ENCODE assay signal across 9 cellular contexts in genomic region chr19:21587117-21587461, GRCh38.
DNase-seq lines count a peak whose midpoint lies in the region; ATAC-seq and TF ChIP-seq lines count a peak whose summit lies in the region.
"Had no signal": no experiment of that assay in that cellular context is flagged by ENCODE, and none has a peak within 500 bp of the region (broad histone marks: within the 10 kb centered on the region; RNA-seq: fewer than 3 reads in every experiment).

No MANE protein-coding gene starts in this region.

- no peak for TF ChIP-seq POLR2A in ovary (IDR thresholded peaks at IDR 0.05)

- H3K4me3 Mint-ChIP-seq in CD4-positive, CD25-positive, alpha-beta regulatory T cell, result peak overlapping the region in 3 of 4 donors; percentile 17 to 82 (median 70)
- H3K4me3 Mint-ChIP-seq in activated CD4-positive, alpha-beta memory T cell treated with anti-CD3 and anti-CD28 coated beads, Interleukin-2, amount 10 ng/mL, durations not matched to agents 7 days and 5 days, result peak overlapping the region; percentile 24

- no peak for DNase-seq in CD4-positive, CD25-positive, alpha-beta regulatory T cell
- DNase-seq in activated CD4-positive, alpha-beta memory T cell treated with anti-CD3 and anti-CD28 coated beads, Interleukin-2, amount 10 ng/mL, durations not matched to agents 7 days and 5 days, result no peak
- DNase-seq in left ventricle myocardium superior (peak; percentile 54), ovary (peak in 3 of 5 donors; percentile 54 to 57 (median 55)), ecto neural progenitor cell (ENCODE audit: low spot score) (no peak), hippocampal formation (lab: John Stamatoyannopoulos, UW) (no peak), AML-193 (lab: John Stamatoyannopoulos, UW) (no peak), dedifferentiated amniotic fluid mesenchymal stem cell (ENCODE audit: extremely low spot score) (no peak)
- DNase-seq: KBM-7 had no signal

- H3K36me3 ChIP-seq in CD4-positive, CD25-positive, alpha-beta regulatory T cell (ENCODE audit: control insufficient read depth, insufficient read depth, low read length), result no peaks in the 10 kb centered on the region
- H3K36me3 ChIP-seq in ovary, result no peaks in the 10 kb centered on the region

- H3K27me3 Mint-ChIP-seq in CD4-positive, CD25-positive, alpha-beta regulatory T cell, result peaks cover under 1% of the 10 kb centered on the region
- H3K27me3 Mint-ChIP-seq in activated CD4-positive, alpha-beta memory T cell treated with anti-CD3 and anti-CD28 coated beads, Interleukin-2, amount 10 ng/mL, durations not matched to agents 7 days and 5 days, result no peaks in the 10 kb centered on the region

- H3K27ac ChIP-seq in CD4-positive, CD25-positive, alpha-beta regulatory T cell (ENCODE audit: insufficient read depth, low read length, poor library complexity, severe bottlenecking), result no peak overlapping the region
- peak overlapping the region; percentile 26 to 47 for H3K27ac ChIP-seq in ovary

- no peaks in the 10 kb centered on the region for H3K36me3 Mint-ChIP-seq in CD4-positive, CD25-positive, alpha-beta regulatory T cell
- no peaks in the 10 kb centered on the region for H3K36me3 Mint-ChIP-seq in activated CD4-positive, alpha-beta memory T cell treated with anti-CD3 and anti-CD28 coated beads, Interleukin-2, amount 10 ng/mL, durations not matched to agents 7 days and 5 days (ENCODE audit: low read depth)

- intact Hi-C loops in left ventricle myocardium superior (cut with micrococcal nuclease), result no loop called here
- intact Hi-C loops in ovary (cut with DNase I), result no loop called here

- TF ChIP-seq CTCF in ovary (IDR thresholded peaks at IDR 0.05), result no peak

- WGBS in ovary, 3 donors, result 21 to 50% (median 30%) methylated on average over 11 to 12 of the region's 12 CpGs

- H3K27me3 ChIP-seq in CD4-positive, CD25-positive, alpha-beta regulatory T cell (ENCODE audit: control insufficient read depth, insufficient read depth, low read length), result no peaks in the 10 kb centered on the region
- H3K27me3 ChIP-seq in ovary, result no peaks in the 10 kb centered on the region

- ATAC-seq in CD4-positive, CD25-positive, alpha-beta regulatory T cell (ENCODE audit: low read depth in 2 of 2), result no peak
- peak; percentile 71 for ATAC-seq in left ventricle myocardium superior

- H3K4me1 Mint-ChIP-seq in CD4-positive, CD25-positive, alpha-beta regulatory T cell, result peaks cover 0 to 16% (median 0%) of the 10 kb centered on the region in 4 donors
- H3K4me1 Mint-ChIP-seq in activated CD4-positive, alpha-beta memory T cell treated with anti-CD3 and anti-CD28 coated beads, Interleukin-2, amount 10 ng/mL, durations not matched to agents 7 days and 5 days, result peaks cover 2% of the 10 kb centered on the region

- H3K4me3 ChIP-seq in CD4-positive, CD25-positive, alpha-beta regulatory T cell (ENCODE audit: low read depth, low read length), result no peak overlapping the region
- H3K4me3 ChIP-seq in ovary, result peak overlapping the region; percentile 42

- TF ChIP-seq EP300 in ovary (IDR thresholded peaks at IDR 0.05), result no peak

- peak overlapping the region in 1 of 3 donors; percentile 69 for H3K27ac Mint-ChIP-seq in CD4-positive, CD25-positive, alpha-beta regulatory T cell
- H3K27ac Mint-ChIP-seq in activated CD4-positive, alpha-beta memory T cell treated with anti-CD3 and anti-CD28 coated beads, Interleukin-2, amount 10 ng/mL, durations not matched to agents 7 days and 5 days, result no peak overlapping the region

- H3K9me3 Mint-ChIP-seq in CD4-positive, CD25-positive, alpha-beta regulatory T cell, result peaks cover 0 to 17% (median 4%) of the 10 kb centered on the region in 7 donors
- peaks cover 16% of the 10 kb centered on the region for H3K9me3 Mint-ChIP-seq in activated CD4-positive, alpha-beta memory T cell treated with anti-CD3 and anti-CD28 coated beads, Interleukin-2, amount 10 ng/mL, durations not matched to agents 7 days and 5 days

- POLR2A ChIA-PET in activated CD4-positive, alpha-beta memory T cell treated with anti-CD3 and anti-CD28 coated beads, Interleukin-2, amount 10 ng/mL, durations not matched to agents 7 days and 5 days (lab: Charles Lee), result no interaction called here

- H3K9me3 ChIP-seq in CD4-positive, CD25-positive, alpha-beta regulatory T cell (ENCODE audit: control insufficient read depth in 2 of 2, low read length in 2 of 2), result peaks cover 7 to 10% of the 10 kb centered on the region in 2 experiments
- no peaks in the 10 kb centered on the region for H3K9me3 ChIP-seq in ovary

- H3K4me1 ChIP-seq in CD4-positive, CD25-positive, alpha-beta regulatory T cell (ENCODE audit: control insufficient read depth, insufficient read depth, low read length, poor library complexity, severe bottlenecking), result peaks cover 3% of the 10 kb centered on the region
- no peaks in the 10 kb centered on the region for H3K4me1 ChIP-seq in ovary (ENCODE audit: insufficient read depth)

- CTCF ChIA-PET in activated CD4-positive, alpha-beta memory T cell treated with anti-CD3 and anti-CD28 coated beads, Interleukin-2, amount 10 ng/mL, durations not matched to agents 7 days and 5 days (lab: Charles Lee), result no interaction called here

Comparison
In these comparisons a context has a peak if more than half of its experiments do, and no peak if none do; other contexts are left out.
1. DNase-seq: peak in left ventricle myocardium superior (single experiment) and ovary (3 of 5); none in CD4-positive, CD25-positive, alpha-beta regulatory T cell (0 of 3), activated CD4-positive, alpha-beta memory T cell treated with anti-CD3 and anti-CD28 coated beads, Interleukin-2, amount 10 ng/mL, durations not matched to agents 7 days and 5 days (single experiment), ecto neural progenitor cell (single experiment), hippocampal formation (0 of 2), AML-193 (0 of 2) and dedifferentiated amniotic fluid mesenchymal stem cell (single experiment).